8 cellular contexts compared by ENCODE assay signal in the genomic region with DNA sequence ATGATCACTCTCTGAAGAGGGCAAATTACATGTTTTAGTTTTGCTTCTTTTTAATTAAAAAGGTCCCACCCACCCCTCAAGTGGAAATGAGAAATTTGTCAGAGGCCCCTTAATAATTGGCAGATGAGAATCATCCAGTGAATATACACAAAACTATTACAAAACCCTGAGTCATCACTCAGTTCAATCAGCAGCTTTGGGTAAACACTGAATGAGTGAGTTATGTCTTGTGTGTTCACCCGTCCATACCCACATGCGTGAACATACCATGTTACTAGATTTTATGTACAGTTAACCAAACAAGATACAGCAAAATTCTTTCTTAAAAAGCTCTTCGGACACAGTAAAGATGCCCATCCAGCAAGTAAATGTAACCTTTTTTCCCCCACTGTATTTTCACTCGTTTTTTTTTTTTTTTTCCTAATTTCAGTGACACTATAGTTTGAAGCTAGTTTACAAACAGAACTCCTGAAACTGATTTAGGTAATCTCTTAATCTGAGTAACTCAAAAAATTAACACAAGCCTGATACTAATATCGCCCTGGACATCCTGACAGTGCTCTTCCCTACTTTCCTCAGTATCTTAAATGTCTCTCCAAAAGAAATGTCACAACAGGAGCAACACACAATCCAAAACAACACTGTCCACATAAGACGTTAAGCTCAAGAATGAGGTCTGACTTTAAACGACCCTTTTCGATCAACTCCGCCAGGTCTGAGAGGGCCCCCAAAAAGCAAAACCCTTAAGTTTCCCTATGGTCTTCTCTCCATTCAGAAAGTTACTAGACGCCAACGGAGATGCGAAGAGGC. TPM values are rescaled to one million over a fixed set of nuclear protein-coding genes. Genes with fewer than 3 reads are reported as not detected.
DNase-seq lines count a peak whose midpoint lies in the region; ATAC-seq and TF ChIP-seq lines count a peak whose summit lies in the region.

No MANE protein-coding gene starts in this region.

- no CpG with 5 or more reads among the region's 12 CpGs for WGBS in mesendoderm (ENCODE audit: extremely low coverage, insufficient coverage, low lambda C conversion rate)
- 1 to 2% methylated on average over 12 of the region's 12 CpGs for WGBS in upper lobe of left lung, 2 donors

- H3K18ac ChIP-seq in mesendoderm (ENCODE audit: low read length) = no peak overlapping the region

- no peak overlapping the region for H3K4ac ChIP-seq in mesendoderm (ENCODE audit: low read depth, low read length)

- H2AK5ac ChIP-seq in mesendoderm (ENCODE audit: low read length) = no peak overlapping the region

- no peak overlapping the region for H4K8ac ChIP-seq in mesendoderm (ENCODE audit: low read depth, low read length)

- H3K79me2 ChIP-seq in ACC112 (ENCODE audit: control insufficient read depth, insufficient read depth, low read length, unreplicated experiment) = peaks cover 59% of the 10 kb centered on the region
- peaks cover 58% of the 10 kb centered on the region for H3K79me2 ChIP-seq in mesendoderm (ENCODE audit: control insufficient read depth, insufficient read depth, low read length)

- H2BK15ac ChIP-seq in mesendoderm (replicated peaks; ENCODE audit: low read depth) = no peak overlapping the region

- peak overlapping the region; percentile 98 for H3K9ac ChIP-seq in mesendoderm (ENCODE audit: low read length)

- no peak overlapping the region for H2AFZ ChIP-seq in ACC112 (ENCODE audit: low read length, unreplicated experiment)

- no peak for TF ChIP-seq EP300 in upper lobe of left lung (IDR thresholded peaks at IDR 0.05)

- H3K56ac ChIP-seq in mesendoderm (ENCODE audit: low read length) = peak overlapping the region; percentile 95

- H3K4me1 ChIP-seq in ACC112 (ENCODE audit: control insufficient read depth, insufficient read depth, low read length, unreplicated experiment) (peaks cover 6% of the 10 kb centered on the region), SJCRH30 (no peaks in the 10 kb centered on the region), mesendoderm (ENCODE audit: control insufficient read depth, low read depth, low read length) (peaks cover 6% of the 10 kb centered on the region), upper lobe of left lung (peaks cover 19 to 36% (median 30%) of the 10 kb centered on the region in 4 donors)

- TF ChIP-seq POLR2A in upper lobe of left lung (IDR thresholded peaks at IDR 0.05) = no peak

- no peak overlapping the region for H4K5ac ChIP-seq in mesendoderm (ENCODE audit: low read length)

- H3K4me2 ChIP-seq in mesendoderm (ENCODE audit: low read length) = peak overlapping the region; percentile 96

- DNase-seq in GM10266 (ENCODE audit: extremely low spot score) (peak; percentile 37), HuH-7 (ENCODE audit: low spot score) (peak; percentile 73), SJCRH30 (peak in 1 of 2 experiments; percentile 40), dorsolateral prefrontal cortex (no peak), mesendoderm (no peak), upper lobe of left lung (peak in 1 of 2 donors; percentile 25), NCI-H524 treated with DMSO at 0.1 percent for 48 hours (lab: John Stamatoyannopoulos, UW) (no peak)

- H3K9me3 ChIP-seq in SJCRH30 (replicated peaks) = no peaks in the 10 kb centered on the region
- no peaks in the 10 kb centered on the region for H3K9me3 ChIP-seq in upper lobe of left lung

- no peak overlapping the region for H2BK5ac ChIP-seq in mesendoderm (ENCODE audit: low read length)

- H3K79me1 ChIP-seq in mesendoderm (ENCODE audit: low read length) = no peaks in the 10 kb centered on the region

- H3K4me3 ChIP-seq in ACC112 (ENCODE audit: low read depth, low read length) (peak overlapping the region; percentile 98), SJCRH30 (peak overlapping the region; percentile 97), dorsolateral prefrontal cortex (peak overlapping the region; percentile 58 to 100 (median 94)), mesendoderm (ENCODE audit: low read length) (peak overlapping the region; percentile 99), upper lobe of left lung (peak overlapping the region; percentile 67 to 91 (median 83))

- no peak overlapping the region for H2BK120ac ChIP-seq in mesendoderm (ENCODE audit: low read depth, low read length)

- intact Hi-C loops in dorsolateral prefrontal cortex (cut with DNase I) = loop anchor here (5.0 to 10.0 kb wide), 3 partner anchors 65 to 115 kb away; no protein-coding TSS in a partner anchor

- TF ChIP-seq CTCF in GM10266 (IDR thresholded peaks at IDR 0.05; ENCODE audit: control insufficient read depth, insufficient read depth, low read depth, missing control alignments) = no peak
- no peak for TF ChIP-seq CTCF in dorsolateral prefrontal cortex (IDR thresholded peaks at IDR 0.05 in 54 of 56, conservative IDR thresholded peaks at IDR 0.05 in 2 of 56; ENCODE audit: low read depth in 1 of 56, partially characterized antibody in 56 of 56)
- no peak for TF ChIP-seq CTCF in upper lobe of left lung (IDR thresholded peaks at IDR 0.05)

- H3K36me3 ChIP-seq in ACC112 (ENCODE audit: insufficient read depth, low read length) (no peaks in the 10 kb centered on the region), SJCRH30 (no peaks in the 10 kb centered on the region), mesendoderm (ENCODE audit: control insufficient read depth, insufficient read depth, low read length) (no peaks in the 10 kb centered on the region), upper lobe of left lung (peaks cover 0 to 5% (median 2%) of the 10 kb centered on the region in 4 donors)

- no peaks in the 10 kb centered on the region for H3K27me3 ChIP-seq in ACC112 (ENCODE audit: insufficient read depth, low read length)
- H3K27me3 ChIP-seq in SJCRH30 = no peaks in the 10 kb centered on the region
- H3K27me3 ChIP-seq in dorsolateral prefrontal cortex = no peaks in the 10 kb centered on the region
- peaks cover 2% of the 10 kb centered on the region for H3K27me3 ChIP-seq in mesendoderm (ENCODE audit: insufficient read depth, low read length, poor library complexity)
- H3K27me3 ChIP-seq in upper lobe of left lung = no peaks in the 10 kb centered on the region

- ATAC-seq in upper lobe of left lung (ENCODE audit: low FRiP score in 2 of 2) = peak in 1 of 2 donors; percentile 32

- H3K27ac ChIP-seq in ACC112 (ENCODE audit: low read depth, low read length) = peak overlapping the region; percentile 80
- peak overlapping the region; percentile 91 for H3K27ac ChIP-seq in SJCRH30
- H3K27ac ChIP-seq in dorsolateral prefrontal cortex = peak overlapping the region in 58 of 59 donors; percentile 6 to 97 (median 92)
- peak overlapping the region; percentile 95 for H3K27ac ChIP-seq in mesendoderm (ENCODE audit: low read depth, low read length)
- peak overlapping the region; percentile 88 to 97 (median 97) for H3K27ac ChIP-seq in upper lobe of left lung

- no peak overlapping the region for H3K23ac ChIP-seq in mesendoderm (ENCODE audit: low read length)

RNA-seq across cellular contexts. Expression of gene PSME4, which starts 1.3 kb away (rescaled TPM):
- total RNA-seq in SJCRH30 (2014; rRNA removed; shearing (Covaris generic)) = 71.7 and 82.8 TPM in 2 replicates
- 10 to 100 TPM; 25.8 to 76.6 (median 43.2) TPM for total RNA-seq in dorsolateral prefrontal cortex
- 58.7 TPM for polyA plus RNA-seq in mesendoderm (2013, experiment 1 of 2)
- 56.4 TPM for polyA plus RNA-seq in mesendoderm (2013, experiment 2 of 2)
- total RNA-seq in upper lobe of left lung = 10 to 100 TPM; 39.3 to 80.7 (median 65.1) TPM

Comparison
In these comparisons a context has a peak if more than half of its experiments do, and no peak if none do; other contexts are left out.
1. DNase-seq: peak in GM10266 (single experiment) and HuH-7 (single experiment); none in dorsolateral prefrontal cortex (0 of 10), mesendoderm (single experiment) and NCI-H524 treated with DMSO at 0.1 percent for 48 hours (single experiment).
2. Peak in every context shown above with its lines, with median percentiles within 50 percentile points of each other: H3K27ac ChIP-seq and H3K4me3 ChIP-seq.